In genomic region chr5:151081426-151082273, GRCh38 we compare ENCODE assay signal across 8 cellular contexts. TPM values are rescaled to one million over a fixed set of nuclear protein-coding genes. Genes with fewer than 3 reads are reported as not detected.
DNase-seq lines count a peak whose midpoint lies in the region; ATAC-seq and TF ChIP-seq lines count a peak whose summit lies in the region.

No MANE protein-coding gene starts in this region.

- peak overlapping the region; percentile 85 for H3K4me3 ChIP-seq in GM06990 (replicated peaks; ENCODE audit: low read depth, low read length)

- no peaks in the 10 kb centered on the region for H3K9me3 Mint-ChIP-seq in central memory CD8-positive, alpha-beta T cell
- no peaks in the 10 kb centered on the region for H3K9me3 Mint-ChIP-seq in mesothelial cell of epicardium

- H3K4me3 Mint-ChIP-seq in central memory CD8-positive, alpha-beta T cell: peak overlapping the region; percentile 74
- peak overlapping the region; percentile 80 for H3K4me3 Mint-ChIP-seq in mesothelial cell of epicardium

- DNase-seq in GM06990 (ENCODE audit: extremely low read depth, insufficient read length) (no peak), NCI-H82 (lab: John Stamatoyannopoulos, UW) (peak; percentile 47), mesothelial cell of epicardium (ENCODE audit: low spot score in 2 of 2, unreplicated experiment in 2 of 2) (no peak), DMS79 (lab: John Stamatoyannopoulos, UW) (no peak), sciatic nerve (ENCODE audit: low spot score) (no peak), NCI-H1694 (lab: John Stamatoyannopoulos, UW) (no peak)
- DNase-seq in central memory CD8-positive, alpha-beta T cell (ENCODE audit: low spot score in 2 of 2): no peak

- H3K36me3 Mint-ChIP-seq in central memory CD8-positive, alpha-beta T cell (ENCODE audit: insufficient read depth): peaks cover 44% of the 10 kb centered on the region
- peaks cover 3% of the 10 kb centered on the region for H3K36me3 Mint-ChIP-seq in mesothelial cell of epicardium

- no peak for ATAC-seq in central memory CD8-positive, alpha-beta T cell (replicated peaks; ENCODE audit: extremely low read depth, poor library complexity, severe bottlenecking)
- ATAC-seq in GM21786 (IDR thresholded peaks at IDR 0.05; ENCODE audit: unreplicated experiment) (no peak), sciatic nerve (no peak)

- TF ChIP-seq CTCF in GM06990 (IDR thresholded peaks at IDR 0.05; ENCODE audit: insufficient read depth, low read length, poor library complexity, severe bottlenecking) (no peak), mesothelial cell of epicardium (IDR thresholded peaks at IDR 0.05; ENCODE audit: unreplicated experiment) (no peak)

- no peaks in the 10 kb centered on the region for H3K27me3 ChIP-seq in GM06990 (replicated peaks; ENCODE audit: control insufficient read depth, insufficient read depth, low read length)

- peaks cover 9% of the 10 kb centered on the region for H3K36me3 ChIP-seq in GM06990 (ENCODE audit: control insufficient read depth, insufficient read depth, low read length)

- intact Hi-C loops in sciatic nerve (cut with DNase I): no loop called here

- peaks cover 78% of the 10 kb centered on the region for H3K4me1 Mint-ChIP-seq in central memory CD8-positive, alpha-beta T cell
- H3K4me1 Mint-ChIP-seq in mesothelial cell of epicardium: peaks cover 42% of the 10 kb centered on the region

- H3K27me3 Mint-ChIP-seq in central memory CD8-positive, alpha-beta T cell: no peaks in the 10 kb centered on the region
- H3K27me3 Mint-ChIP-seq in mesothelial cell of epicardium (ENCODE audit: low read depth): no peaks in the 10 kb centered on the region

- peak overlapping the region; percentile 86 for H3K27ac Mint-ChIP-seq in central memory CD8-positive, alpha-beta T cell (ENCODE audit: low read depth)
- peak overlapping the region; percentile 99 for H3K27ac Mint-ChIP-seq in mesothelial cell of epicardium

RNA-seq across cellular contexts. Expression of gene TNIP1, which starts 0.8 kb away (rescaled TPM):
- total RNA-seq in mesothelial cell of epicardium (80.4 to 84.1 TPM (median 81.8 TPM) in 3 replicates), sciatic nerve (80.2 TPM)
